Comparison of ENCODE assay signal across 8 cellular contexts in genomic region chr9:131405858-131406566, GRCh38. TPM values are rescaled to one million over a fixed set of nuclear protein-coding genes. Genes with fewer than 3 reads are reported as not detected.
DNase-seq lines count a peak whose midpoint lies in the region; ATAC-seq and TF ChIP-seq lines count a peak whose summit lies in the region.

No MANE protein-coding gene starts in this region.

- no peaks in the 10 kb centered on the region for H3K9me3 Mint-ChIP-seq in activated naive CD4-positive, alpha-beta T cell treated with anti-CD3 and anti-CD28 coated beads, Interleukin-2, amount 50 U/mL, for 24 hours

- H3K36me3 Mint-ChIP-seq in activated naive CD4-positive, alpha-beta T cell treated with anti-CD3 and anti-CD28 coated beads, Interleukin-2, amount 50 U/mL, for 24 hours = peaks cover 3% of the 10 kb centered on the region

- H3K4me3 Mint-ChIP-seq in activated naive CD4-positive, alpha-beta T cell treated with anti-CD3 and anti-CD28 coated beads, Interleukin-2, amount 50 U/mL, for 24 hours = peak overlapping the region; percentile 81

- H3K27me3 Mint-ChIP-seq in activated naive CD4-positive, alpha-beta T cell treated with anti-CD3 and anti-CD28 coated beads, Interleukin-2, amount 50 U/mL, for 24 hours = no peaks in the 10 kb centered on the region

- ATAC-seq in HG03439 (IDR thresholded peaks at IDR 0.05; ENCODE audit: unreplicated experiment) = no peak

- H3K27ac Mint-ChIP-seq in activated naive CD4-positive, alpha-beta T cell treated with anti-CD3 and anti-CD28 coated beads, Interleukin-2, amount 50 U/mL, for 24 hours = peak overlapping the region; percentile 73

- intact Hi-C loops in uterus (cut with DNase I; ENCODE audit: low total_unique reads) = no loop called here

- H3K27ac ChIP-seq in caudate nucleus (ENCODE audit: low read depth, low read length) (peak overlapping the region; percentile 14), mesodermal cell (ENCODE audit: low read depth, low read length, severe bottlenecking) (peak overlapping the region; percentile 77), uterus (peak overlapping the region; percentile 9 to 64)

- WGBS in mesodermal cell (ENCODE audit: insufficient coverage in 2 of 2), 2 experiments = 76% methylated on average over 5 to 6 of the region's 9 CpGs

- in situ Hi-C loops in GM13977 (cut with MboI; ENCODE audit: low pct_unique_long_range_greater_than_20kb, low sequenced_read_pairs, unreplicated experiment) = no loop called here

- H3K36me3 ChIP-seq in mesodermal cell (ENCODE audit: control insufficient read depth, insufficient read depth, low read length) = peaks cover 35% of the 10 kb centered on the region
- H3K36me3 ChIP-seq in uterus = no peaks in the 10 kb centered on the region

- peaks cover 69% of the 10 kb centered on the region for H3K4me1 ChIP-seq in mesodermal cell (ENCODE audit: control insufficient read depth, insufficient read depth, low read length, poor library complexity, severe bottlenecking)
- H3K4me1 ChIP-seq in uterus = peaks cover 27 to 50% of the 10 kb centered on the region in 2 donors

- H3K27me3 ChIP-seq in uterus = no peaks in the 10 kb centered on the region

- TF ChIP-seq POLR2A in uterus (IDR thresholded peaks at IDR 0.05) = no peak

- DNase-seq in activated naive CD4-positive, alpha-beta T cell treated with Interleukin-2 at 50 U/mL for 16 hours = no peak
- DNase-seq in caudate nucleus (lab: John Stamatoyannopoulos, UW) = no peak
- no peak for DNase-seq in uterus
- DNase-seq in GM13977 (ENCODE audit: low spot score) = no peak
- no peak for DNase-seq in kidney glomerular epithelial cell (lab: John Stamatoyannopoulos, UW)

- H3K4me3 ChIP-seq in mesodermal cell (ENCODE audit: extremely low read depth, insufficient read depth, low read length, poor library complexity, severe bottlenecking) (no peak overlapping the region), uterus (peak overlapping the region in 1 of 2 donors; percentile 3)

- H3K4me1 Mint-ChIP-seq in activated naive CD4-positive, alpha-beta T cell treated with anti-CD3 and anti-CD28 coated beads, Interleukin-2, amount 50 U/mL, for 24 hours = peaks cover 88% of the 10 kb centered on the region

- no peaks in the 10 kb centered on the region for H3K9me3 ChIP-seq in mesodermal cell (ENCODE audit: control insufficient read depth, low read length)
- H3K9me3 ChIP-seq in uterus = no peaks in the 10 kb centered on the region

- TF ChIP-seq CTCF in uterus (IDR thresholded peaks at IDR 0.05) = no peak
- no peak for TF ChIP-seq CTCF in GM13977 (IDR thresholded peaks at IDR 0.05; ENCODE audit: extremely low read depth, insufficient read depth, missing control alignments)

RNA-seq across cellular contexts. Expression of gene PRRC2B, which starts 12.1 kb away (rescaled TPM):
- 146 TPM for polyA plus RNA-seq in mesodermal cell (2013, experiment 1 of 2)
- 117 TPM for polyA plus RNA-seq in mesodermal cell (2013, experiment 2 of 2)
- 100 to 1,000 TPM in 3 of 4 donors, 10 to 100 TPM in 1; 81.5 to 297 (median 133) TPM for total RNA-seq in uterus

Comparison
In these comparisons a context has a peak if more than half of its experiments do, and no peak if none do; other contexts are left out.
1. H3K27ac ChIP-seq: peak in every context shown above with its lines; median percentile 77 in mesodermal cell; 36 in uterus; 14 in caudate nucleus.